In the genomic region with DNA sequence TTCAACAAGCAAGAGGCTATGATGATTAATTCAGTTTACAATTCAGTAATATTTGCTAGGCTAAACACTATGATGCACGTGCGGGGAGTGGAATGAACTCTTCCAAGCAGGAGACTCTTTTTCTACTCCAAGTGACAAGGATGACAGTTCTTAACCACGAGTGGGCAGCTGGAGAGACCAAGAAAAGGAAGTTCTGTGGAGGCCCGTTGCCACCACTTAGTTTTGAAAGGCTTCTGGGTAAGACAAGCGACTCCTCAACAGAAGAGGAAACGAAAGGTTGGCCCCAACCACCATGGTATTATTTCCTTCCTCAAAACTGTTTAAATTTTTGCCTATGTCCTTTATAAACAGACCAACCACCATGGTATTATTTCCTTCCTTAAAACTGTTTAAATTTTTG, we compare ENCODE assay signal across 8 cellular contexts. TPM values are rescaled to one million over a fixed set of nuclear protein-coding genes. Genes with fewer than 3 reads are reported as not detected.
DNase-seq lines count a peak whose midpoint lies in the region; ATAC-seq, FAIRE-seq and TF ChIP-seq lines count a peak whose summit lies in the region.

No MANE protein-coding gene starts in this region.

- H3K27me3 Mint-ChIP-seq in CD4-positive, alpha-beta T cell, result no peaks in the 10 kb centered on the region
- no peaks in the 10 kb centered on the region for H3K27me3 Mint-ChIP-seq in T-cell

- CTCF ChIA-PET in CD4-positive, alpha-beta T cell (lab: Charles Lee), result no interaction called here
- CTCF ChIA-PET in T-cell (lab: Charles Lee), result interaction anchor here in 1 of 2 donors (1.2 kb wide), 1 partner anchor 48 kb away, joined by 3 read pairs; no protein-coding TSS in a partner anchor
- CTCF ChIA-PET in HepG2 (lab: Yijun Ruan, JAX; ENCODE audit: low intra/inter-chr PET ratio, low total read pairs), result no interaction called here

- DNase-seq in CD4-positive, alpha-beta T cell, result no peak
- DNase-seq in T-cell, result peak in 11 of 34 experiments; percentile 4 to 49 (median 12)
- DNase-seq in HepG2 (ENCODE audit: low spot score), result no peak
- no peak for DNase-seq in SJCRH30
- no peak for DNase-seq in inferior parietal cortex (ENCODE audit: extremely low spot score)
- no peak for DNase-seq in NK-92 (lab: John Stamatoyannopoulos, UW; ENCODE audit: unreplicated experiment)
- DNase-seq in RKO (ENCODE audit: low spot score), result no peak

- H3K4me1 ChIP-seq in HepG2 (ENCODE audit: insufficient read depth, low read length) (peaks cover 43% of the 10 kb centered on the region), SJCRH30 (no peaks in the 10 kb centered on the region; the same call in 1 of the 2 replicates)

- H2AFZ ChIP-seq in HepG2 (ENCODE audit: low read length), result no peak overlapping the region

- ATAC-seq in CD4-positive, alpha-beta T cell (ENCODE audit: poor library complexity), result no peak
- ATAC-seq in GM21526 (IDR thresholded peaks at IDR 0.05; ENCODE audit: low FRiP score, unreplicated experiment) (peak; percentile 44), T-cell (replicated peaks in 1 of 4) (no peak), HepG2 (no peak)

- intact Hi-C loops in CD4-positive, alpha-beta T cell (cut with DNase I, micrococcal nuclease), result loop anchor here (2.0 to 10.0 kb wide), 2 partner anchors 129 to 401 kb away; a partner anchor contains a TSS
- intact Hi-C loops in HepG2 (cut with micrococcal nuclease; ENCODE audit: unreplicated experiment), result loop anchor here (2.0 kb wide), 1 partner anchor 67 kb away; no protein-coding TSS in a partner anchor

- H3K4me1 Mint-ChIP-seq in CD4-positive, alpha-beta T cell (ENCODE audit: low read depth), result peaks cover 64% of the 10 kb centered on the region
- peaks cover 55 to 64% (median 61%) of the 10 kb centered on the region in 3 donors for H3K4me1 Mint-ChIP-seq in T-cell

- TF ChIP-seq CTCF in CD4-positive, alpha-beta T cell (IDR thresholded peaks at IDR 0.05), result no peak
- no peak for TF ChIP-seq CTCF in HepG2 (CRISPR knock-in tag; IDR thresholded peaks at IDR 0.05)

- peaks cover 69% of the 10 kb centered on the region for H3K36me3 Mint-ChIP-seq in CD4-positive, alpha-beta T cell (ENCODE audit: low read depth)
- H3K36me3 Mint-ChIP-seq in T-cell, result peaks cover 28% of the 10 kb centered on the region

- H3K4me3 Mint-ChIP-seq in CD4-positive, alpha-beta T cell, result peak overlapping the region; percentile 100
- peak overlapping the region; percentile 97 to 98 (median 98) for H3K4me3 Mint-ChIP-seq in T-cell

- peak overlapping the region; percentile 34 for H3K4me2 ChIP-seq in HepG2 (ENCODE audit: low read depth, low read length)

- POLR2A ChIA-PET in CD4-positive, alpha-beta T cell (lab: Charles Lee), result no interaction called here
- POLR2A ChIA-PET in T-cell (lab: Charles Lee) (interaction anchor here (0.5 kb wide), 2 partner anchors 33 to 40 kb away, joined by 4 to 8 read pairs; no protein-coding TSS in a partner anchor), HepG2 (lab: Yijun Ruan, JAX) (no interaction called here)

- no peak for FAIRE-seq in HepG2 (lab: Jason Lieb, UNC)

- H3K4me3 ChIP-seq in HepG2 (replicated peaks in 1 of 3; ENCODE audit: insufficient read depth in 1 of 3, low read depth in 2 of 3, low read length in 3 of 3) (no peak overlapping the region), SJCRH30 (no peak overlapping the region)

- 0 out of 2 replicates have a peak, but pooled peaks cover 4% of the 10 kb centered on the region for H4K20me1 ChIP-seq in HepG2 (ENCODE audit: insufficient read depth, low read length)

- H3K36me3 ChIP-seq in HepG2 (replicated peaks in 1 of 2; ENCODE audit: control insufficient read depth in 1 of 2, insufficient read depth in 2 of 2, low read length in 2 of 2), result peaks cover 6 to 21% of the 10 kb centered on the region in 2 experiments
- peaks cover 19% of the 10 kb centered on the region for H3K36me3 ChIP-seq in SJCRH30

- H3K9me3 ChIP-seq in CD4-positive, alpha-beta T cell (ENCODE audit: control insufficient read depth, low read length), result no peaks in the 10 kb centered on the region
- no peaks in the 10 kb centered on the region for H3K9me3 ChIP-seq in HepG2 (ENCODE audit: low read length)
- no peaks in the 10 kb centered on the region for H3K9me3 ChIP-seq in SJCRH30 (replicated peaks)

- no peak for TF ChIP-seq EP300 in HepG2 (IDR thresholded peaks at IDR 0.05; ENCODE audit: low read depth in 2 of 2, low read length in 2 of 2)
- TF ChIP-seq EP300 in HepG2 (CRISPR knock-in tag; IDR thresholded peaks at IDR 0.05; ENCODE audit: borderline replicate concordance), result no peak

- no peak for TF ChIP-seq RAD21 in HepG2 (CRISPR knock-in tag; IDR thresholded peaks at IDR 0.05)

- H3K27me3 ChIP-seq in CD4-positive, alpha-beta T cell (ENCODE audit: control insufficient read depth, insufficient read depth, low read length), result no peaks in the 10 kb centered on the region
- H3K27me3 ChIP-seq in HepG2 (ENCODE audit: control insufficient read depth in 1 of 2, insufficient read depth in 2 of 2, low read length in 2 of 2) (no peaks in the 10 kb centered on the region; a peak in 1 of 5 replicates), SJCRH30 (no peaks in the 10 kb centered on the region)

- H3K9ac ChIP-seq in HepG2 (ENCODE audit: insufficient read depth, low read depth, low read length), result no peak overlapping the region

- peaks cover 49% of the 10 kb centered on the region for H3K79me2 ChIP-seq in HepG2 (ENCODE audit: insufficient read depth, low read length)

- no TSS peak for BruUV-seq in HepG2 (replicated peaks; lab: Mats Ljungman, UMichigan)

- H3K27ac Mint-ChIP-seq in CD4-positive, alpha-beta T cell, result peak overlapping the region; percentile 99
- peak overlapping the region; percentile 83 to 94 for H3K27ac Mint-ChIP-seq in T-cell

- no peak for TF ChIP-seq POLR2A in HepG2 (IDR thresholded peaks at IDR 0.05; ENCODE audit: insufficient read depth in 1 of 2, low read depth in 2 of 2, low read length in 2 of 2)

- H3K9me3 Mint-ChIP-seq in CD4-positive, alpha-beta T cell, result no peaks in the 10 kb centered on the region
- no peaks in the 10 kb centered on the region for H3K9me3 Mint-ChIP-seq in T-cell

- in situ Hi-C loops in HepG2 (cut with HindIII; ENCODE audit: extremely low pct_ligation_motif_present, low pct_unique_long_range_greater_than_20kb), result loop anchor here (10.0 kb wide), 1 partner anchor 131 kb away; no protein-coding TSS in a partner anchor

- H3K27ac ChIP-seq in CD4-positive, alpha-beta T cell (ENCODE audit: low read depth, low read length), result no peak overlapping the region
- no peak overlapping the region for H3K27ac ChIP-seq in HepG2 (ENCODE audit: extremely low read length, insufficient read depth, low read length)
- no peak overlapping the region for H3K27ac ChIP-seq in SJCRH30

- WGBS in HepG2 (ENCODE audit: low lambda C conversion rate), result 89% methylated on average over 5 of the region's 6 CpGs

RNA-seq across cellular contexts. Expression of a gene that starts 2.8 kb away (rescaled TPM):
- total RNA-seq in CD4-positive, alpha-beta T cell, result 1 to 10 TPM; 5.4 to 5.9 TPM
- total RNA-seq in T-cell (10 to 100 TPM; 15.5 to 29.1 (median 23.3) TPM), HepG2 (2016; rRNA removed; fragmentation: Illumina TruSeq; extraction: Trizol) (26.8 and 36.6 TPM in 2 replicates)
- total RNA-seq in HepG2 (2016; cell fraction: cytosol; rRNA removed; fragmentation: Illumina TruSeq; extraction: Trizol; ENCODE audit: low read depth), result 5.5 and 5.9 TPM in 2 replicates
- total RNA-seq in HepG2 (2016; cell fraction: insoluble cytoplasmic fraction; rRNA removed; fragmentation: Illumina TruSeq; extraction: Trizol), result 26.7 and 35.4 TPM in 2 replicates
- 22.9 and 23.0 TPM in 2 replicates for total RNA-seq in HepG2 (2016; cell fraction: membrane; rRNA removed; fragmentation: Illumina TruSeq; extraction: Trizol)
- total RNA-seq in HepG2 (2016; cell fraction: nucleus; rRNA removed; fragmentation: Illumina TruSeq; extraction: Trizol), result 17.6 and 18.2 TPM in 2 replicates
- 37.4 and 38.8 TPM in 2 replicates for polyA plus RNA-seq in HepG2 (2011; rRNA removed)
- polyA plus RNA-seq in HepG2 (2011; cell fraction: cytosol; rRNA removed), result 24.7 and 32.7 TPM in 2 replicates
- polyA plus RNA-seq in HepG2 (2011; cell fraction: nucleus; rRNA removed), result 15.0 and 20.8 TPM in 2 replicates
- 24.8 and 25.9 TPM in 2 replicates for polyA plus RNA-seq in HepG2 (2012)
- polyA plus RNA-seq in HepG2 (2016; cell fraction: cytosol; fragmentation: Illumina TruSeq; extraction: Trizol; ENCODE audit: low read depth), result 2.7 and 3.0 TPM in 2 replicates
- polyA plus RNA-seq in HepG2 (2016; cell fraction: insoluble cytoplasmic fraction; fragmentation: Illumina TruSeq; extraction: Trizol; ENCODE audit: low read depth), result 47.0 and 48.8 TPM in 2 replicates
- 14.1 and 14.3 TPM in 2 replicates for polyA plus RNA-seq in HepG2 (2016; cell fraction: membrane; fragmentation: Illumina TruSeq; extraction: Trizol; ENCODE audit: low read depth)
- polyA plus RNA-seq in HepG2 (2016; cell fraction: nucleus; fragmentation: Illumina TruSeq; extraction: Trizol; ENCODE audit: insufficient read depth, low read depth), result 24.1 and 24.6 TPM in 2 replicates
- 59.5 and 125 TPM in 2 replicates for polyA minus RNA-seq in HepG2 (2011; rRNA and poly(A)+ RNA removed; ENCODE audit: low replicate concordance)
- 19.9 and 21.3 TPM in 2 replicates for polyA minus RNA-seq in HepG2 (2011; cell fraction: cytosol; rRNA and poly(A)+ RNA removed)
- polyA minus RNA-seq in HepG2 (2011; cell fraction: nucleus; rRNA and poly(A)+ RNA removed), result 24.5 and 30.1 TPM in 2 replicates
- 36.8 and 40.3 TPM in 2 replicates for total RNA-seq in SJCRH30 (2014; rRNA removed; shearing (Covaris generic))

RNA-seq across cellular contexts. Expression of a gene that starts 55.2 kb away (rescaled TPM):
- 10 to 100 TPM; 47.1 to 50.4 TPM for total RNA-seq in CD4-positive, alpha-beta T cell
- 10 to 100 TPM; 33.1 to 42.2 (median 35.5) TPM for total RNA-seq in T-cell
- total RNA-seq in HepG2 (2016; rRNA removed; fragmentation: Illumina TruSeq; extraction: Trizol), result 19.5 and 25.0 TPM in 2 replicates
- 11.2 and 12.8 TPM in 2 replicates for total RNA-seq in HepG2 (2016; cell fraction: cytosol; rRNA removed; fragmentation: Illumina TruSeq; extraction: Trizol; ENCODE audit: low read depth)
- 20.1 and 22.4 TPM in 2 replicates for total RNA-seq in HepG2 (2016; cell fraction: insoluble cytoplasmic fraction; rRNA removed; fragmentation: Illumina TruSeq; extraction: Trizol)
- 30.4 and 31.7 TPM in 2 replicates for total RNA-seq in HepG2 (2016; cell fraction: membrane; rRNA removed; fragmentation: Illumina TruSeq; extraction: Trizol)
- 10.6 and 14.8 TPM in 2 replicates for total RNA-seq in HepG2 (2016; cell fraction: nucleus; rRNA removed; fragmentation: Illumina TruSeq; extraction: Trizol)
- 39.9 and 40.5 TPM in 2 replicates for polyA plus RNA-seq in HepG2 (2011; rRNA removed)
- 31.0 and 35.5 TPM in 2 replicates for polyA plus RNA-seq in HepG2 (2011; cell fraction: cytosol; rRNA removed)
- 14.8 and 17.8 TPM in 2 replicates for polyA plus RNA-seq in HepG2 (2011; cell fraction: nucleus; rRNA removed)
- 25.4 and 29.3 TPM in 2 replicates for polyA plus RNA-seq in HepG2 (2012)
- polyA plus RNA-seq in HepG2 (2016; cell fraction: cytosol; fragmentation: Illumina TruSeq; extraction: Trizol; ENCODE audit: low read depth), result 12.6 and 14.8 TPM in 2 replicates
- polyA plus RNA-seq in HepG2 (2016; cell fraction: insoluble cytoplasmic fraction; fragmentation: Illumina TruSeq; extraction: Trizol; ENCODE audit: low read depth), result 38.0 and 43.8 TPM in 2 replicates
- polyA plus RNA-seq in HepG2 (2016; cell fraction: membrane; fragmentation: Illumina TruSeq; extraction: Trizol; ENCODE audit: low read depth), result 35.6 and 36.0 TPM in 2 replicates
- 27.9 and 28.4 TPM in 2 replicates for polyA plus RNA-seq in HepG2 (2016; cell fraction: nucleus; fragmentation: Illumina TruSeq; extraction: Trizol; ENCODE audit: insufficient read depth, low read depth)
- 46.0 and 93.6 TPM in 2 replicates for polyA minus RNA-seq in HepG2 (2011; rRNA and poly(A)+ RNA removed; ENCODE audit: low replicate concordance)
- polyA minus RNA-seq in HepG2 (2011; cell fraction: cytosol; rRNA and poly(A)+ RNA removed), result 21.2 and 24.1 TPM in 2 replicates
- 14.9 and 19.9 TPM in 2 replicates for polyA minus RNA-seq in HepG2 (2011; cell fraction: nucleus; rRNA and poly(A)+ RNA removed)
- total RNA-seq in SJCRH30 (2014; rRNA removed; shearing (Covaris generic)), result 22.6 and 23.8 TPM in 2 replicates

Comparison
In these comparisons a context has a peak if more than half of its experiments do, and no peak if none do; other contexts are left out.
1. POLR2A ChIA-PET loops: an anchor here in T-cell (0.5 kb wide); none called in CD4-positive, alpha-beta T cell and HepG2.